In the genomic region with DNA sequence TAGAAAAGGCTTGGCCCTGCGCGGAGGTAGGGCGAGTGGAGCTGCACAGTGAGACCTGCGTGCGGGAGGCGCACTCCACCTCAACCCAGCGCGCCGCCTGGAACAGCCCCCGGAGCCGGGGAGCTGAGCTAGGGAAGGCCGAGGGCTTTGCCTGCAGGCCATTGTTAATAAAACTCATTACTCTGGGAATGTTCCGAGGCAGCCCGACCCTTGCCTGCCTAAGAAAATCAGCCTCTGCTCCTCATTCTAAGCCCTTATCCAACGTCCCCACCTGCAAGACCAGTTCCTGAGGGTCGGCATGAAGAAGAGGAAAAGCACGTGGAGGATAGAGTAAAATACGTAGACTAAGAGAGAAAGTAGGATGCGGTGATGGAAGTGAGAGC, we compare ENCODE assay signal across 10 cellular contexts. TPM values are rescaled to one million over a fixed set of nuclear protein-coding genes. Genes with fewer than 3 reads are reported as not detected.
A peak's percentile ranks its signal among the peaks of the same experiment; 100 is the strongest.
DNase-seq lines count a peak whose midpoint lies in the region; ATAC-seq and TF ChIP-seq lines count a peak whose summit lies in the region.
"Had no signal": no experiment of that assay in that cellular context is flagged by ENCODE, and none has a peak within 500 bp of the region (broad histone marks: within the 10 kb centered on the region; RNA-seq: fewer than 3 reads in every experiment).

No MANE protein-coding gene starts in this region.

- DNase-seq in stimulated activated naive CD8-positive, alpha-beta T cell treated with anti-CD3 and anti-CD28 coated beads, Interleukin-15, Interleukin-2, amounts not matched to agents 100 U/mL and 50 U/mL, for 24 hours, result no peak
- DNase-seq in astrocyte of the cerebellum (ENCODE audit: low read depth) (no peak), vagina (ENCODE audit: extremely low spot score in 2 of 2) (no peak)
- DNase-seq in effector CD4-positive, alpha-beta T cell, result no peak
- DNase-seq: Karpas-422 had no signal

- no peak overlapping the region for H3K27ac Mint-ChIP-seq in stimulated activated naive CD8-positive, alpha-beta T cell treated with anti-CD3 and anti-CD28 coated beads, Interleukin-15, Interleukin-2, amounts not matched to agents 100 ng/mL and 50 ng/mL, for 24 hours
- H3K27ac Mint-ChIP-seq: dendritic cell treated with granulocyte-macrophage colony-stimulating factor and Interleukin-4, amounts not matched to agents 40 ng/mL and 50 ng/mL, for 4 days had no signal

- intact Hi-C loops in vagina (cut with DNase I), result no loop called here

- H3K27me3 Mint-ChIP-seq in stimulated activated naive CD8-positive, alpha-beta T cell treated with anti-CD3 and anti-CD28 coated beads, Interleukin-15, Interleukin-2, amounts not matched to agents 100 ng/mL and 50 ng/mL, for 24 hours, result peaks cover 68% of the 10 kb centered on the region

- in situ Hi-C loops in astrocyte of the cerebellum (cut with HindIII; ENCODE audit: low sequenced_read_pairs), result no loop called here

- peaks cover 12% of the 10 kb centered on the region for H3K4me1 Mint-ChIP-seq in stimulated activated naive CD8-positive, alpha-beta T cell treated with anti-CD3 and anti-CD28 coated beads, Interleukin-15, Interleukin-2, amounts not matched to agents 100 ng/mL and 50 ng/mL, for 24 hours (ENCODE audit: low read depth)

- TF ChIP-seq CTCF in astrocyte of the cerebellum (IDR thresholded peaks at IDR 0.05; ENCODE audit: low read depth, low read length, missing control alignments), result no peak
- no peak for TF ChIP-seq CTCF in vagina (IDR thresholded peaks at IDR 0.05)

- no peak for ATAC-seq in stimulated activated naive CD8-positive, alpha-beta T cell treated with anti-CD3 and anti-CD28 coated beads, Interleukin-15, Interleukin-2, amounts not matched to agents 100 U/mL and 50 U/mL, for 24 hours
- ATAC-seq in GM19397 (IDR thresholded peaks at IDR 0.05; ENCODE audit: unreplicated experiment) (no peak), HG03520 (IDR thresholded peaks at IDR 0.05; ENCODE audit: unreplicated experiment) (no peak)

- H3K36me3 Mint-ChIP-seq in stimulated activated naive CD8-positive, alpha-beta T cell treated with anti-CD3 and anti-CD28 coated beads, Interleukin-15, Interleukin-2, amounts not matched to agents 100 ng/mL and 50 ng/mL, for 24 hours (ENCODE audit: low read depth), result no peaks in the 10 kb centered on the region

- H3K4me1 ChIP-seq in mucosa of rectum (ENCODE audit: control insufficient read depth in 2 of 2, insufficient read depth in 2 of 2, low read length in 2 of 2) (no peaks in the 10 kb centered on the region), vagina (peaks cover 6% of the 10 kb centered on the region)

- H3K36me3 ChIP-seq in mucosa of rectum (ENCODE audit: control insufficient read depth in 2 of 2, insufficient read depth in 2 of 2, low read length in 2 of 2) (no peaks in the 10 kb centered on the region), vagina (no peaks in the 10 kb centered on the region)

- peak overlapping the region; percentile 77 for H3K4me3 Mint-ChIP-seq in stimulated activated naive CD8-positive, alpha-beta T cell treated with anti-CD3 and anti-CD28 coated beads, Interleukin-15, Interleukin-2, amounts not matched to agents 100 ng/mL and 50 ng/mL, for 24 hours
- H3K4me3 Mint-ChIP-seq: dendritic cell treated with granulocyte-macrophage colony-stimulating factor and Interleukin-4, amounts not matched to agents 40 ng/mL and 50 ng/mL, for 4 days had no signal

- H3K27me3 ChIP-seq in mucosa of rectum (ENCODE audit: control insufficient read depth in 2 of 2, insufficient read depth in 2 of 2, low read length in 2 of 2) (peaks cover 0 to 6% of the 10 kb centered on the region in 2 donors), vagina (no peaks in the 10 kb centered on the region)

- H3K9ac ChIP-seq in mucosa of rectum (ENCODE audit: low read depth in 1 of 2, low read length in 2 of 2), result no peak overlapping the region

- no peak overlapping the region for H3K27ac ChIP-seq in mucosa of rectum (ENCODE audit: low read depth in 2 of 2, low read length in 2 of 2)
- peak overlapping the region; percentile 50 for H3K27ac ChIP-seq in vagina

- H3K4me3 ChIP-seq in astrocyte of the cerebellum (ENCODE audit: low read depth, low read length) (peak overlapping the region; percentile 50), mucosa of rectum (ENCODE audit: low read length in 2 of 2) (peak overlapping the region; percentile 47 to 68), vagina (peak overlapping the region; percentile 39 to 40)

- H3K9me3 ChIP-seq in mucosa of rectum (ENCODE audit: control insufficient read depth in 2 of 2, low read length in 2 of 2), result no peaks in the 10 kb centered on the region
- H3K9me3 ChIP-seq in vagina, result no peaks in the 10 kb centered on the region

- TF ChIP-seq POLR2A in vagina (IDR thresholded peaks at IDR 0.05), result no peak

- H3K9me3 Mint-ChIP-seq in stimulated activated naive CD8-positive, alpha-beta T cell treated with anti-CD3 and anti-CD28 coated beads, Interleukin-15, Interleukin-2, amounts not matched to agents 100 ng/mL and 50 ng/mL, for 24 hours, result no peaks in the 10 kb centered on the region
- H3K9me3 Mint-ChIP-seq: dendritic cell treated with granulocyte-macrophage colony-stimulating factor and Interleukin-4, amounts not matched to agents 40 ng/mL and 50 ng/mL, for 4 days had no signal

RNA-seq across cellular contexts. Expression of gene C7orf25, which starts 55.3 kb away (rescaled TPM):
- 5.4 TPM for total RNA-seq in vagina
